In genomic region chr14:80692903-80693302, GRCh38 we compare ENCODE assay signal across 30 cellular contexts.
"Had no signal": no experiment of that assay in that cellular context is flagged by ENCODE, and none has a peak within 500 bp of the region (broad histone marks: within the 10 kb centered on the region; RNA-seq: fewer than 3 reads in every experiment).

No MANE protein-coding gene starts in this region.

- H3K4me3 Mint-ChIP-seq: naive thymus-derived CD8-positive, alpha-beta T cell; natural killer cell treated with Interleukin-12 subunit alpha and Interleukin-12 subunit beta and Interleukin-15 and Interleukin-18, amount 100 ng/mL, for 72 hours; nephron progenitor cell; neural crest cell; stimulated activated effector memory CD8-positive, alpha-beta T cell treated with anti-CD3 and anti-CD28 coated beads, Interleukin-12 subunit alpha, Interleukin-12 subunit beta, amount 100 ng/mL, for 72 hours; stimulated activated naive B cell treated with anti-CD40 and anti-IgM and Interleukin-4, amounts not matched to agents 10 μg/mL and 1 μg/mL and 100 μg/mL, for 72 hours; stimulated activated naive CD8-positive, alpha-beta T cell treated with anti-CD3 and anti-CD28 coated beads, Interleukin-15, amount 100 ng/mL, for 72 hours; type B pancreatic cell had no signal

- H3K4me1 Mint-ChIP-seq: naive thymus-derived CD8-positive, alpha-beta T cell; nephron progenitor cell; neural crest cell; stimulated activated effector memory CD8-positive, alpha-beta T cell treated with anti-CD3 and anti-CD28 coated beads, Interleukin-12 subunit alpha, Interleukin-12 subunit beta, amount 100 ng/mL, for 72 hours; stimulated activated naive B cell treated with anti-CD40 and anti-IgM and Interleukin-4, amounts not matched to agents 10 μg/mL and 1 μg/mL and 100 μg/mL, for 72 hours; stimulated activated naive CD8-positive, alpha-beta T cell treated with anti-CD3 and anti-CD28 coated beads, Interleukin-15, amount 100 ng/mL, for 72 hours had no signal

- H3K27me3 Mint-ChIP-seq: naive thymus-derived CD8-positive, alpha-beta T cell; natural killer cell treated with Interleukin-12 subunit alpha and Interleukin-12 subunit beta and Interleukin-15 and Interleukin-18, amount 100 ng/mL, for 72 hours; progenitor cell of endocrine pancreas; stimulated activated naive B cell treated with anti-CD40 and anti-IgM and Interleukin-4, amounts not matched to agents 10 μg/mL and 1 μg/mL and 100 μg/mL, for 72 hours; stimulated activated naive CD8-positive, alpha-beta T cell treated with anti-CD3 and anti-CD28 coated beads, Interleukin-15, amount 100 ng/mL, for 72 hours; type B pancreatic cell had no signal

- H3K4me1 ChIP-seq: pancreas, psoas muscle, right lobe of liver, sigmoid colon, suprapubic skin, testis, tibial artery, transverse colon, upper lobe of right lung, uterus had no signal

- H3K9me3 Mint-ChIP-seq: natural killer cell treated with Interleukin-12 subunit alpha and Interleukin-12 subunit beta and Interleukin-15 and Interleukin-18, amount 100 ng/mL, for 72 hours; stimulated activated effector memory CD8-positive, alpha-beta T cell treated with anti-CD3 and anti-CD28 coated beads, Interleukin-12 subunit alpha, Interleukin-12 subunit beta, amount 100 ng/mL, for 72 hours; stimulated activated naive B cell treated with anti-CD40 and anti-IgM and Interleukin-4, amounts not matched to agents 10 μg/mL and 1 μg/mL and 100 μg/mL, for 72 hours; stimulated activated naive CD8-positive, alpha-beta T cell treated with anti-CD3 and anti-CD28 coated beads, Interleukin-15, amount 100 ng/mL, for 72 hours; type B pancreatic cell had no signal

- H3K27ac Mint-ChIP-seq: naive thymus-derived CD8-positive, alpha-beta T cell; natural killer cell treated with Interleukin-12 subunit alpha and Interleukin-12 subunit beta and Interleukin-15 and Interleukin-18, amount 100 ng/mL, for 72 hours; nephron progenitor cell; progenitor cell of endocrine pancreas; stimulated activated effector memory CD8-positive, alpha-beta T cell treated with anti-CD3 and anti-CD28 coated beads, Interleukin-12 subunit alpha, Interleukin-12 subunit beta, amount 100 ng/mL, for 72 hours; stimulated activated naive B cell treated with anti-CD40 and anti-IgM and Interleukin-4, amounts not matched to agents 10 μg/mL and 1 μg/mL and 100 μg/mL, for 72 hours; stimulated activated naive CD8-positive, alpha-beta T cell treated with anti-CD3 and anti-CD28 coated beads, Interleukin-15, amount 100 ng/mL, for 72 hours; type B pancreatic cell had no signal

- DNase-seq: naive thymus-derived CD8-positive, alpha-beta T cell; nephron progenitor cell; nucleus accumbens; pancreas; posterior cingulate gyrus; psoas muscle; right cardiac atrium; right lobe of liver; sigmoid colon; small intestine; stimulated activated CD4-positive, alpha-beta T cell treated with anti-CD3 and anti-CD28 coated beads, Interleukin-15, amount 100 ng/mL, for 24 hours; stimulated activated CD4-positive, alpha-beta T cell treated with anti-CD3 and anti-CD28 coated beads, Interleukin-2, amount 100 ng/mL, for 24 hours; stimulated activated CD4-positive, alpha-beta T cell treated with anti-CD3 and anti-CD28 coated beads, Interleukin-2, amount 100 ng/mL, for 48 hours; stimulated activated CD4-positive, alpha-beta T cell treated with anti-CD3 and anti-CD28 coated beads, Interleukin-4, amount 100 ng/mL, for 24 hours; stimulated activated naive B cell treated with anti-CD40 and anti-IgM and Interleukin-4, amounts not matched to agents 10 μg/mL and 1 μg/mL and 100 μg/mL, for 72 hours; stimulated activated naive CD8-positive, alpha-beta T cell treated with anti-CD3 and anti-CD28 coated beads, Interleukin-15, amount 100 ng/mL, for 72 hours; stimulated activated naive CD8-positive, alpha-beta T cell treated with anti-CD3 and anti-CD28 coated beads, Interleukin-15, Interleukin-2, amounts not matched to agents 100 U/mL and 50 U/mL, for 24 hours; substantia nigra; testis; tibial artery; transverse colon; upper lobe of right lung; uterus had no signal

- H3K9me3 ChIP-seq: neutrophil, pancreas, psoas muscle, right lobe of liver, sigmoid colon, suprapubic skin, testis, tibial artery, transverse colon, upper lobe of right lung, uterus had no signal

- H3K36me3 Mint-ChIP-seq: natural killer cell treated with Interleukin-12 subunit alpha and Interleukin-12 subunit beta and Interleukin-15 and Interleukin-18, amount 100 ng/mL, for 72 hours; stimulated activated effector memory CD8-positive, alpha-beta T cell treated with anti-CD3 and anti-CD28 coated beads, Interleukin-12 subunit alpha, Interleukin-12 subunit beta, amount 100 ng/mL, for 72 hours; stimulated activated naive B cell treated with anti-CD40 and anti-IgM and Interleukin-4, amounts not matched to agents 10 μg/mL and 1 μg/mL and 100 μg/mL, for 72 hours; type B pancreatic cell had no signal

- ATAC-seq: naive thymus-derived CD8-positive, alpha-beta T cell; natural killer cell treated with Interleukin-12 subunit alpha and Interleukin-12 subunit beta and Interleukin-15 and Interleukin-18, amount 100 ng/mL, for 72 hours; pancreas; psoas muscle; right cardiac atrium; right lobe of liver; stimulated activated effector memory CD8-positive, alpha-beta T cell treated with anti-CD3 and anti-CD28 coated beads, Interleukin-12 subunit alpha, Interleukin-12 subunit beta, amount 100 ng/mL, for 72 hours; stimulated activated naive B cell treated with anti-CD40 and anti-IgM and Interleukin-4, amounts not matched to agents 10 μg/mL and 1 μg/mL and 100 μg/mL, for 72 hours; stimulated activated naive CD8-positive, alpha-beta T cell treated with anti-CD3 and anti-CD28 coated beads, Interleukin-15, amount 100 ng/mL, for 72 hours; stimulated activated naive CD8-positive, alpha-beta T cell treated with anti-CD3 and anti-CD28 coated beads, Interleukin-15, Interleukin-2, amounts not matched to agents 100 U/mL and 50 U/mL, for 24 hours; upper lobe of right lung had no signal

- H3K27ac ChIP-seq: neutrophil, pancreas, psoas muscle, right lobe of liver, sigmoid colon, suprapubic skin, testis, tibial artery, transverse colon, upper lobe of right lung, uterus had no signal

- H3K36me3 ChIP-seq: neutrophil, pancreas, right lobe of liver, sigmoid colon, suprapubic skin, tibial artery, transverse colon, upper lobe of right lung, uterus had no signal

- H3K4me3 ChIP-seq: pancreas, psoas muscle, right lobe of liver, sigmoid colon, suprapubic skin, testis, tibial artery, transverse colon, upper lobe of right lung, uterus had no signal

- H3K27me3 ChIP-seq: neutrophil, pancreas, right lobe of liver, sigmoid colon, suprapubic skin, testis, tibial artery, transverse colon, upper lobe of right lung, uterus had no signal
